Comparison of ENCODE assay signal across 1 cellular context in the genomic region with DNA sequence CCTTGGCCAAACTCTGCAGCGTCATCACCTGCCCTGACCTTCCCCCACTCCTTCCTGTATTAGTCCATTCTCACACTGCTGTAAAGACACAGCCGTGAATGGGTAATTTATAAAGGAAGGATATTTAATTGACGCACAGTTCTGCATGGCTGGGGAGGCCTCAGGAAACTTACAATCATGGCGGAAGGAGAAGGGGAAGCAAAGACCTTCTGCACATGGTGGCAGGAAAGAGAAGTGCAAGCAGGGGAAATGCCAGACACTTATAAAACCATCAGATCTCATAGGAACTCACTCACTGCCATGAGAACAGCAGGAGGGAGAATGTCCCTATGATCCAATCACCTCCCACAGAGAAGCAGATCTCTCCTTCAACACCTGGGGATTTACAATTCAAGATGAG.
TF ChIP-seq lines count a peak whose summit lies in the region.

No MANE protein-coding gene starts in this region.

TF ChIP-seq in GM23338, 12 proteins besides CTCF, POLR2A, EP300 and RAD21 (continued from another document):
- TF ChIP-seq, protein P1, sequence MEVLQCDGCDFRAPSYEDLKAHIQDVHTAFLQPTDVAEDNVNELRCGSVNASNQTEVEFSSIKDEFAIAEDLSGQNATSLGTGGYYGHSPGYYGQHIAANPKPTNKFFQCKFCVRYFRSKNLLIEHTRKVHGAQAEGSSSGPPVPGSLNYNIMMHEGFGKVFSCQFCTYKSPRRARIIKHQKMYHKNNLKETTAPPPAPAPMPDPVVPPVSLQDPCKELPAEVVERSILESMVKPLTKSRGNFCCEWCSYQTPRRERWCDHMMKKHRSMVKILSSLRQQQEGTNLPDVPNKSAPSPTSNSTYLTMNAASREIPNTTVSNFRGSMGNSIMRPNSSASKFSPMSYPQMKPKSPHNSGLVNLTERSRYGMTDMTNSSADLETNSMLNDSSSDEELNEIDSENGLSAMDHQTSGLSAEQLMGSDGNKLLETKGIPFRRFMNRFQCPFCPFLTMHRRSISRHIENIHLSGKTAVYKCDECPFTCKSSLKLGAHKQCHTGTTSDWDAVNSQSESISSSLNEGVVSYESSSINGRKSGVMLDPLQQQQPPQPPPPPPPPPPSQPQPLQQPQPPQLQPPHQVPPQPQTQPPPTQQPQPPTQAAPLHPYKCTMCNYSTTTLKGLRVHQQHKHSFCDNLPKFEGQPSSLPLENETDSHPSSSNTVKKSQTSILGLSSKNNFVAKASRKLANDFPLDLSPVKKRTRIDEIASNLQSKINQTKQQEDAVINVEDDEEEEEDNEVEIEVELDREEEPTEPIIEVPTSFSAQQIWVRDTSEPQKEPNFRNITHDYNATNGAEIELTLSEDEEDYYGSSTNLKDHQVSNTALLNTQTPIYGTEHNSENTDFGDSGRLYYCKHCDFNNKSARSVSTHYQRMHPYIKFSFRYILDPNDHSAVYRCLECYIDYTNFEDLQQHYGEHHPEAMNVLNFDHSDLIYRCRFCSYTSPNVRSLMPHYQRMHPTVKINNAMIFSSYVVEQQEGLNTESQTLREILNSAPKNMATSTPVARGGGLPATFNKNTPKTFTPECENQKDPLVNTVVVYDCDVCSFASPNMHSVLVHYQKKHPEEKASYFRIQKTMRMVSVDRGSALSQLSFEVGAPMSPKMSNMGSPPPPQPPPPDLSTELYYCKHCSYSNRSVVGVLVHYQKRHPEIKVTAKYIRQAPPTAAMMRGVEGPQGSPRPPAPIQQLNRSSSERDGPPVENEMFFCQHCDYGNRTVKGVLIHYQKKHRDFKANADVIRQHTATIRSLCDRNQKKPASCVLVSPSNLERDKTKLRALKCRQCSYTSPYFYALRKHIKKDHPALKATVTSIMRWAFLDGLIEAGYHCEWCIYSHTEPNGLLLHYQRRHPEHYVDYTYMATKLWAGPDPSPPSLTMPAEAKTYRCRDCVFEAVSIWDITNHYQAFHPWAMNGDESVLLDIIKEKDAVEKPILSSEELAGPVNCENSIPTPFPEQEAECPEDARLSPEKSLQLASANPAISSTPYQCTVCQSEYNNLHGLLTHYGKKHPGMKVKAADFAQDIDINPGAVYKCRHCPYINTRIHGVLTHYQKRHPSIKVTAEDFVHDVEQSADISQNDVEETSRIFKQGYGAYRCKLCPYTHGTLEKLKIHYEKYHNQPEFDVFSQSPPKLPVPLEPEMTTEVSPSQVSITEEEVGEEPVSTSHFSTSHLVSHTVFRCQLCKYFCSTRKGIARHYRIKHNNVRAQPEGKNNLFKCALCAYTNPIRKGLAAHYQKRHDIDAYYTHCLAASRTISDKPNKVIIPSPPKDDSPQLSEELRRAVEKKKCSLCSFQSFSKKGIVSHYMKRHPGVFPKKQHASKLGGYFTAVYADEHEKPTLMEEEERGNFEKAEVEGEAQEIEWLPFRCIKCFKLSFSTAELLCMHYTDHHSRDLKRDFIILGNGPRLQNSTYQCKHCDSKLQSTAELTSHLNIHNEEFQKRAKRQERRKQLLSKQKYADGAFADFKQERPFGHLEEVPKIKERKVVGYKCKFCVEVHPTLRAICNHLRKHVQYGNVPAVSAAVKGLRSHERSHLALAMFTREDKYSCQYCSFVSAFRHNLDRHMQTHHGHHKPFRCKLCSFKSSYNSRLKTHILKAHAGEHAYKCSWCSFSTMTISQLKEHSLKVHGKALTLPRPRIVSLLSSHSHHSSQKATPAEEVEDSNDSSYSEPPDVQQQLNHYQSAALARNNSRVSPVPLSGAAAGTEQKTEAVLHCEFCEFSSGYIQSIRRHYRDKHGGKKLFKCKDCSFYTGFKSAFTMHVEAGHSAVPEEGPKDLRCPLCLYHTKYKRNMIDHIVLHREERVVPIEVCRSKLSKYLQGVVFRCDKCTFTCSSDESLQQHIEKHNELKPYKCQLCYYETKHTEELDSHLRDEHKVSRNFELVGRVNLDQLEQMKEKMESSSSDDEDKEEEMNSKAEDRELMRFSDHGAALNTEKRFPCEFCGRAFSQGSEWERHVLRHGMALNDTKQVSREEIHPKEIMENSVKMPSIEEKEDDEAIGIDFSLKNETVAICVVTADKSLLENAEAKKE (CRISPR knock-in tag; IDR thresholded peaks at IDR 0.05): no peak
- TF ChIP-seq ZNF114 (CRISPR knock-in tag; IDR thresholded peaks at IDR 0.05): no peak
- TF ChIP-seq, protein P2, sequence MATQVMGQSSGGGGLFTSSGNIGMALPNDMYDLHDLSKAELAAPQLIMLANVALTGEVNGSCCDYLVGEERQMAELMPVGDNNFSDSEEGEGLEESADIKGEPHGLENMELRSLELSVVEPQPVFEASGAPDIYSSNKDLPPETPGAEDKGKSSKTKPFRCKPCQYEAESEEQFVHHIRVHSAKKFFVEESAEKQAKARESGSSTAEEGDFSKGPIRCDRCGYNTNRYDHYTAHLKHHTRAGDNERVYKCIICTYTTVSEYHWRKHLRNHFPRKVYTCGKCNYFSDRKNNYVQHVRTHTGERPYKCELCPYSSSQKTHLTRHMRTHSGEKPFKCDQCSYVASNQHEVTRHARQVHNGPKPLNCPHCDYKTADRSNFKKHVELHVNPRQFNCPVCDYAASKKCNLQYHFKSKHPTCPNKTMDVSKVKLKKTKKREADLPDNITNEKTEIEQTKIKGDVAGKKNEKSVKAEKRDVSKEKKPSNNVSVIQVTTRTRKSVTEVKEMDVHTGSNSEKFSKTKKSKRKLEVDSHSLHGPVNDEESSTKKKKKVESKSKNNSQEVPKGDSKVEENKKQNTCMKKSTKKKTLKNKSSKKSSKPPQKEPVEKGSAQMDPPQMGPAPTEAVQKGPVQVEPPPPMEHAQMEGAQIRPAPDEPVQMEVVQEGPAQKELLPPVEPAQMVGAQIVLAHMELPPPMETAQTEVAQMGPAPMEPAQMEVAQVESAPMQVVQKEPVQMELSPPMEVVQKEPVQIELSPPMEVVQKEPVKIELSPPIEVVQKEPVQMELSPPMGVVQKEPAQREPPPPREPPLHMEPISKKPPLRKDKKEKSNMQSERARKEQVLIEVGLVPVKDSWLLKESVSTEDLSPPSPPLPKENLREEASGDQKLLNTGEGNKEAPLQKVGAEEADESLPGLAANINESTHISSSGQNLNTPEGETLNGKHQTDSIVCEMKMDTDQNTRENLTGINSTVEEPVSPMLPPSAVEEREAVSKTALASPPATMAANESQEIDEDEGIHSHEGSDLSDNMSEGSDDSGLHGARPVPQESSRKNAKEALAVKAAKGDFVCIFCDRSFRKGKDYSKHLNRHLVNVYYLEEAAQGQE (IDR thresholded peaks at IDR 0.05; ENCODE audit: unreplicated experiment): no peak
- no peak for TF ChIP-seq POLR2AphosphoS5 (IDR thresholded peaks at IDR 0.05; ENCODE audit: low read depth)
- no peak for TF ChIP-seq EZH2 (IDR thresholded peaks at IDR 0.05; ENCODE audit: low read depth, unreplicated experiment)
